Comparison of ENCODE assay signal across 8 cellular contexts in the genomic region with DNA sequence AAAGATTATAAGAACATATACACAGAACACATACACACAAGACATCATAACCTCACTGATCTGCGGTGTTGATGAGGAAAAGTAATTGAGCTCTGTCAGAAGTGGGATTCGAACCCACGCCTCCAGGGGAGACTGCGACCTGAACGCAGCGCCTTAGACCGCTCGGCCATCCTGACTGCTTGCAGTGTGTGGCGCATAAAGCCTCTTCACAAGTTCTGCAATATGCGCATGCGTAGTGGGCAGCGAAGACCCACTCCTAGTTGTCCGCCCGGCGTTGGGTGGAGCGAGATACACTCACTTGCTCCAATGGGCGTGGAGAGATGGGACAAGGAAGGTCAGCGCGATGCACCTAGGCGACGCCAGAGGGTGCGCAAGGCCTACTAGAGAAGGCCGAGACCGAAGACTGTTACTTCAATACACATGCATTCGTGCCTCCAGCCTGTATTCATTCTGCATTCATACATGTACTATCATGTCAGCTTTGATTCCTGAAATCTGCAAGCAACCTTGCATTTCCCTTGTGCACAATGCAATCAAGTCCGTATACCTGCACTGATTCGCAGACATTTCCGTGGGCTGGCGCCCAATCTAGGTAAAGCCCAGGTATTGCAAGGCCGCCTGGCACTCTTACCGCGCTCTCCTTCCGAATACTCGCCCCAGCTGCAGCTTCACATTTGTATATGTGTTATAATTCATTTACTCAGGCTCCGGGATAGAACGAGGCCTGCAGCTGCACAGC. TPM values are rescaled to one million over a fixed set of nuclear protein-coding genes. Genes with fewer than 3 reads are reported as not detected.
DNase-seq lines count a peak whose midpoint lies in the region; ATAC-seq and TF ChIP-seq lines count a peak whose summit lies in the region.

No MANE protein-coding gene starts in this region.

- H3K9me2 ChIP-seq in Loucy (replicated peaks; ENCODE audit: low read depth, low read length), result no peaks in the 10 kb centered on the region

- peaks cover 4% of the 10 kb centered on the region for H3K23me2 ChIP-seq in H9 (ENCODE audit: insufficient read length, low read depth, low read length, poor library complexity, severe bottlenecking)

- no peak overlapping the region for H3K23ac ChIP-seq in H9 (ENCODE audit: insufficient read length, low read depth, low read length)

- peak overlapping the region; percentile 62 for H3K4me2 ChIP-seq in H9 (ENCODE audit: insufficient read depth, insufficient read length, low read length)
- H3K4me2 ChIP-seq in Loucy (ENCODE audit: low read depth, low read length, poor library complexity, severe bottlenecking), result peak overlapping the region; percentile 97

- H3K27me3 ChIP-seq in H9 (ENCODE audit: insufficient read depth, low read length), result no peaks in the 10 kb centered on the region
- H3K27me3 ChIP-seq in Loucy (ENCODE audit: insufficient read depth, low read length, poor library complexity, severe bottlenecking), result no peaks in the 10 kb centered on the region

- no CpG with 5 or more reads among the region's 36 CpGs for WGBS in H9 (ENCODE audit: extremely low coverage, insufficient read length, low lambda C conversion rate)

- H2AK5ac ChIP-seq in H9 (ENCODE audit: insufficient read length, low read length), result no peak overlapping the region

- H3T11ph ChIP-seq in H9 (ENCODE audit: low read length), result no peak overlapping the region

- H2BK20ac ChIP-seq in H9 (ENCODE audit: low read depth, low read length, poor library complexity, severe bottlenecking), result no peak overlapping the region

- CTCF ChIA-PET in RWPE1 (lab: Yijun Ruan, JAX), result interaction anchor here (0.5 to 4.4 kb wide), 16 partner anchors 11 to 991 kb away, joined by 3 to 67 read pairs (median 3); a partner anchor contains a TSS

- H3K4me3 Mint-ChIP-seq in H9 (no peak overlapping the region), natural killer cell (peak overlapping the region; percentile 67)
- H3K4me3 Mint-ChIP-seq in stimulated activated naive B cell treated with anti-CD40 and anti-IgM and Interleukin-4, amounts not matched to agents 10 μg/mL and 1 μg/mL and 100 μg/mL, for 72 hours, result no peak overlapping the region

- no peak overlapping the region for H2BK15ac ChIP-seq in H9 (ENCODE audit: low read depth, low read length)

- POLR2A ChIA-PET in RWPE1 (lab: Yijun Ruan, JAX; ENCODE audit: low non-redundant PET), result no interaction called here

- peaks cover 0 to 2% of the 10 kb centered on the region in 2 experiments; a peak in 1 of 5 replicates for H3K9me3 Mint-ChIP-seq in H9
- H3K9me3 Mint-ChIP-seq in natural killer cell, result no peaks in the 10 kb centered on the region
- peaks cover 1 to 4% of the 10 kb centered on the region in 2 donors for H3K9me3 Mint-ChIP-seq in stimulated activated naive B cell treated with anti-CD40 and anti-IgM and Interleukin-4, amounts not matched to agents 10 μg/mL and 1 μg/mL and 100 μg/mL, for 72 hours

- no peaks in the 10 kb centered on the region for H3K36me3 Mint-ChIP-seq in H9 (ENCODE audit: insufficient read depth in 1 of 3, low read depth in 3 of 3)
- no peaks in the 10 kb centered on the region for H3K36me3 Mint-ChIP-seq in natural killer cell
- H3K36me3 Mint-ChIP-seq in stimulated activated naive B cell treated with anti-CD40 and anti-IgM and Interleukin-4, amounts not matched to agents 10 μg/mL and 1 μg/mL and 100 μg/mL, for 72 hours, result peaks cover 3 to 4% of the 10 kb centered on the region in 2 donors

- H3K27ac Mint-ChIP-seq in H9, result peak overlapping the region in 1 of 3 experiments; percentile 92; a peak in 2 of 7 replicates
- no peak overlapping the region for H3K27ac Mint-ChIP-seq in natural killer cell
- no peak overlapping the region for H3K27ac Mint-ChIP-seq in stimulated activated naive B cell treated with anti-CD40 and anti-IgM and Interleukin-4, amounts not matched to agents 10 μg/mL and 1 μg/mL and 100 μg/mL, for 72 hours

- H2AFZ ChIP-seq in H9 (ENCODE audit: low read length) (peak overlapping the region; percentile 35), Loucy (ENCODE audit: low read length) (no peak overlapping the region)

- H3F3A ChIP-seq in Loucy (ENCODE audit: low read depth), result peaks cover 12% of the 10 kb centered on the region

- no peak overlapping the region for H3K27ac ChIP-seq in H9 (ENCODE audit: insufficient read length, low read depth, low read length)
- H3K27ac ChIP-seq in RWPE1, result peak overlapping the region; percentile 88

- TF ChIP-seq CTCF in H9 (conservative IDR thresholded peaks at IDR 0.05) (peak; percentile 98), Loucy (conservative IDR thresholded peaks at IDR 0.05; ENCODE audit: low read length) (peak; percentile 95), RWPE1 (conservative IDR thresholded peaks at IDR 0.05; ENCODE audit: low read depth) (peak; percentile 94), fibroblast of the aortic adventitia (IDR thresholded peaks at IDR 0.05; ENCODE audit: insufficient read depth, low read length) (peak; percentile 96), natural killer cell (IDR thresholded peaks at IDR 0.05) (peak; percentile 92)

- intact Hi-C loops in natural killer cell (cut with micrococcal nuclease), result loop anchor here (1.0 to 5.0 kb wide), 5 partner anchors 56 to 827 kb away; a partner anchor contains a TSS

- no peak overlapping the region for H4K5ac ChIP-seq in H9 (ENCODE audit: insufficient read length, low read depth, low read length)

- H3K4ac ChIP-seq in H9 (ENCODE audit: low read depth, low read length), result no peak overlapping the region

- H4K91ac ChIP-seq in H9 (ENCODE audit: insufficient read length, low read depth, low read length), result no peak overlapping the region

- H4K8ac ChIP-seq in H9 (replicated peaks; ENCODE audit: insufficient read length, low read depth, low read length), result no peak overlapping the region

- no peak overlapping the region for H3K14ac ChIP-seq in H9 (ENCODE audit: insufficient read depth, low read length)

- H3K4me1 Mint-ChIP-seq in H9, result peaks cover 15 to 22% of the 10 kb centered on the region in 2 experiments
- peaks cover 0 to 5% of the 10 kb centered on the region in 2 donors for H3K4me1 Mint-ChIP-seq in natural killer cell
- H3K4me1 Mint-ChIP-seq in stimulated activated naive B cell treated with anti-CD40 and anti-IgM and Interleukin-4, amounts not matched to agents 10 μg/mL and 1 μg/mL and 100 μg/mL, for 72 hours, result peaks cover 26 to 37% of the 10 kb centered on the region in 2 donors

- H3K9me3 ChIP-seq in H9 (ENCODE audit: control insufficient read depth, low read depth, low read length) (no peaks in the 10 kb centered on the region), Loucy (ENCODE audit: insufficient read depth, low read depth, low read length) (no peaks in the 10 kb centered on the region)

- peaks cover 9% of the 10 kb centered on the region; the same call in 1 of the 2 replicates for H3K27me3 Mint-ChIP-seq in H9 (ENCODE audit: low read depth)
- H3K27me3 Mint-ChIP-seq in natural killer cell (ENCODE audit: low read depth in 2 of 2), result no peaks in the 10 kb centered on the region
- no peaks in the 10 kb centered on the region for H3K27me3 Mint-ChIP-seq in stimulated activated naive B cell treated with anti-CD40 and anti-IgM and Interleukin-4, amounts not matched to agents 10 μg/mL and 1 μg/mL and 100 μg/mL, for 72 hours

- H3K18ac ChIP-seq in H9 (ENCODE audit: insufficient read length, low read depth, low read length), result no peak overlapping the region

- no peak overlapping the region for H3K56ac ChIP-seq in H9 (ENCODE audit: insufficient read length, low read depth, low read length)

- no peaks in the 10 kb centered on the region for H3K36me3 ChIP-seq in Loucy (ENCODE audit: insufficient read depth, low read length)

- H4K20me1 ChIP-seq in H9 (ENCODE audit: control insufficient read depth, insufficient read depth, insufficient read length) (no peaks in the 10 kb centered on the region), Loucy (ENCODE audit: insufficient read depth, low read length, poor library complexity, severe bottlenecking) (no peaks in the 10 kb centered on the region)

- H3K79me2 ChIP-seq in H9 (ENCODE audit: insufficient read depth, low read length), result no peaks in the 10 kb centered on the region
- H3K79me2 ChIP-seq in Loucy (ENCODE audit: insufficient read depth, low read length), result no peaks in the 10 kb centered on the region

- peak overlapping the region; percentile 21 for H3K9ac ChIP-seq in H9 (ENCODE audit: extremely low read depth, insufficient read length, low read length)
- peak overlapping the region; percentile 78 for H3K9ac ChIP-seq in Loucy (ENCODE audit: low read depth, low read length, poor library complexity, severe bottlenecking)

- DNase-seq in ELR (ENCODE audit: low read depth), result peak; percentile 100
- peak; percentile 99 for DNase-seq in H9
- peak; percentile 99 for DNase-seq in RWPE1 (ENCODE audit: low spot score)
- DNase-seq in activated T-helper 9 cell treated with anti-CD3 and anti-CD28 coated beads, Interleukin-2, amount 50 U/mL, for 16 hours (ENCODE audit: low read depth), result peak; percentile 96
- DNase-seq in fibroblast of the aortic adventitia (ENCODE audit: low read depth), result peak; percentile 99
- peak; percentile 100 for DNase-seq in natural killer cell
- peak; percentile 98 for DNase-seq in stimulated activated naive B cell treated with anti-CD40 and anti-IgM and Interleukin-4, amounts not matched to agents 10 μg/mL and 1 μg/mL and 100 μg/mL, for 72 hours

- H3K79me1 ChIP-seq in H9 (ENCODE audit: insufficient read depth, low read depth, low read length, poor library complexity, severe bottlenecking), result no peaks in the 10 kb centered on the region

- H3K4me1 ChIP-seq in H9 (ENCODE audit: insufficient read depth, low read length), result no peaks in the 10 kb centered on the region
- peaks cover 12% of the 10 kb centered on the region for H3K4me1 ChIP-seq in Loucy (ENCODE audit: insufficient read depth, low read length, poor library complexity, severe bottlenecking)

- H2BK12ac ChIP-seq in H9 (ENCODE audit: insufficient read length, low read depth, low read length), result no peak overlapping the region

- H2BK120ac ChIP-seq in H9 (ENCODE audit: low read depth, low read length, poor library complexity, severe bottlenecking), result no peak overlapping the region

- H3K4me3 ChIP-seq in Loucy (ENCODE audit: low read length, poor library complexity, severe bottlenecking) (peak overlapping the region; percentile 82), fibroblast of the aortic adventitia (ENCODE audit: low read depth, low read length) (peak overlapping the region; percentile 48)

- peak; percentile 90 to 98 (median 92) for ATAC-seq in natural killer cell
- ATAC-seq in stimulated activated naive B cell treated with anti-CD40 and anti-IgM and Interleukin-4, amounts not matched to agents 10 μg/mL and 1 μg/mL and 100 μg/mL, for 72 hours (replicated peaks), result peak; percentile 82 to 89

- no peak overlapping the region for H2BK5ac ChIP-seq in H9 (ENCODE audit: insufficient read length, low read length)

RNA-seq across cellular contexts. Expression of a gene that starts 16.1 kb away (rescaled TPM):
- total RNA-seq in H9 (2021) (1.8 and 2.0 TPM in 2 replicates), fibroblast of the aortic adventitia (ENCODE audit: low replicate concordance) (under 0.01 TPM in 1 of 2 replicates, not detected in the other), natural killer cell (not detected)

RNA-seq across cellular contexts. Expression of a gene that starts 55.5 kb away (rescaled TPM):
- total RNA-seq in H9 (2021), result 18.0 and 19.2 TPM in 2 replicates
- total RNA-seq in fibroblast of the aortic adventitia (ENCODE audit: low replicate concordance), result 65.3 and 127 TPM in 2 replicates
- 10 to 100 TPM; 36.5 to 44.4 (median 43.7) TPM for total RNA-seq in natural killer cell

RNA-seq across cellular contexts. Expression of a gene that starts 58.0 kb away (rescaled TPM):
- total RNA-seq in H9 (2021), result 0.09 TPM in 1 of 2 replicates, not detected in the other
- not detected in 2 replicates for total RNA-seq in fibroblast of the aortic adventitia (ENCODE audit: low replicate concordance)
- under 1 TPM in 1 of 3 donors, not detected in 2; 0.14 TPM for total RNA-seq in natural killer cell
